In genomic region chr7:8433477-8434289, GRCh38 we compare ENCODE assay signal across 7 cellular contexts. TPM values are rescaled to one million over a fixed set of nuclear protein-coding genes. Genes with fewer than 3 reads are reported as not detected.
A peak's percentile ranks its signal among the peaks of the same experiment; 100 is the strongest.
DNase-seq lines count a peak whose midpoint lies in the region; ATAC-seq lines count a peak whose summit lies in the region.

TSS of gene NXPH1 (plus strand) at chr7:8433609.

- H3K4me1 ChIP-seq in mesendoderm (ENCODE audit: control insufficient read depth, low read depth, low read length) = peaks cover 1% of the 10 kb centered on the region

- H2BK5ac ChIP-seq in mesendoderm (ENCODE audit: low read length) = no peak within 1 kb of the TSS

- ATAC-seq in GM19035 (IDR thresholded peaks at IDR 0.05; ENCODE audit: unreplicated experiment) = no peak

- H3K23ac ChIP-seq in mesendoderm (ENCODE audit: low read length) = peak within 1 kb of the TSS; percentile 80

- H2AK5ac ChIP-seq in mesendoderm (ENCODE audit: low read length) = no peak within 1 kb of the TSS

- no CpG with 5 or more reads among the region's 71 CpGs for WGBS in mesendoderm (ENCODE audit: extremely low coverage, insufficient coverage, low lambda C conversion rate)

- in situ Hi-C loops in KBM-7 (cut with MboI; ENCODE audit: low pct_unique_long_range_greater_than_20kb, low sequenced_read_pairs) = no loop called here

- no peak within 1 kb of the TSS for H3K9ac ChIP-seq in mesendoderm (ENCODE audit: low read length)

- H3K56ac ChIP-seq in mesendoderm (ENCODE audit: low read length) = no peak within 1 kb of the TSS

- H4K5ac ChIP-seq in mesendoderm (ENCODE audit: low read length) = no peak within 1 kb of the TSS

- peaks cover 53% of the 10 kb centered on the region for H3K27me3 ChIP-seq in mesendoderm (ENCODE audit: insufficient read depth, low read length, poor library complexity)

- H3K4me1 Mint-ChIP-seq in activated T-helper 1 cell treated with anti-CD3 and anti-CD28 coated beads, Interleukin-12 subunit alpha, Interleukin-12 subunit beta, Interleukin-2, Interleukin-4 antibody, amounts not matched to agents 30 ng/mL and 10 ng/mL and 1 ng/mL, durations not matched to agents 14 hours and 24 hours and 36 hours (ENCODE audit: low read depth) = peaks cover 5% of the 10 kb centered on the region

- peak within 1 kb of the TSS; percentile 6 for H3K4me3 ChIP-seq in mesendoderm (ENCODE audit: low read length)

- H2BK15ac ChIP-seq in mesendoderm (replicated peaks; ENCODE audit: low read depth) = no peak within 1 kb of the TSS

- peaks cover 71% of the 10 kb centered on the region for H3K27me3 Mint-ChIP-seq in activated T-helper 1 cell treated with anti-CD3 and anti-CD28 coated beads, Interleukin-12 subunit alpha, Interleukin-12 subunit beta, Interleukin-2, Interleukin-4 antibody, amounts not matched to agents 30 ng/mL and 10 ng/mL and 1 ng/mL, durations not matched to agents 14 hours and 24 hours and 36 hours (ENCODE audit: insufficient read depth)

- H3K4ac ChIP-seq in mesendoderm (ENCODE audit: low read depth, low read length) = no peak within 1 kb of the TSS

- peak within 1 kb of the TSS; percentile 66 for H3K27ac Mint-ChIP-seq in activated T-helper 1 cell treated with anti-CD3 and anti-CD28 coated beads, Interleukin-12 subunit alpha, Interleukin-12 subunit beta, Interleukin-2, Interleukin-4 antibody, amounts not matched to agents 30 ng/mL and 10 ng/mL and 1 ng/mL, durations not matched to agents 14 hours and 24 hours and 36 hours

- H3K4me2 ChIP-seq in mesendoderm (ENCODE audit: low read length) = peak within 1 kb of the TSS; percentile 86

- H3K18ac ChIP-seq in mesendoderm (ENCODE audit: low read length) = no peak within 1 kb of the TSS

- no peak within 1 kb of the TSS for H3K27ac ChIP-seq in mesendoderm (ENCODE audit: low read depth, low read length)

- H4K8ac ChIP-seq in mesendoderm (ENCODE audit: low read depth, low read length) = no peak within 1 kb of the TSS

- H3K4me3 Mint-ChIP-seq in activated T-helper 1 cell treated with anti-CD3 and anti-CD28 coated beads, Interleukin-12 subunit alpha, Interleukin-12 subunit beta, Interleukin-2, Interleukin-4 antibody, amounts not matched to agents 30 ng/mL and 10 ng/mL and 1 ng/mL, durations not matched to agents 14 hours and 24 hours and 36 hours = no peak within 1 kb of the TSS

- no peaks in the 10 kb centered on the region for H3K9me3 Mint-ChIP-seq in activated T-helper 1 cell treated with anti-CD3 and anti-CD28 coated beads, Interleukin-12 subunit alpha, Interleukin-12 subunit beta, Interleukin-2, Interleukin-4 antibody, amounts not matched to agents 30 ng/mL and 10 ng/mL and 1 ng/mL, durations not matched to agents 14 hours and 24 hours and 36 hours

- peaks cover 3% of the 10 kb centered on the region for H3K36me3 Mint-ChIP-seq in activated T-helper 1 cell treated with anti-CD3 and anti-CD28 coated beads, Interleukin-12 subunit alpha, Interleukin-12 subunit beta, Interleukin-2, Interleukin-4 antibody, amounts not matched to agents 30 ng/mL and 10 ng/mL and 1 ng/mL, durations not matched to agents 14 hours and 24 hours and 36 hours (ENCODE audit: low read depth)

- intact Hi-C loops in activated T-helper 1 cell treated with anti-CD3 and anti-CD28 coated beads, Interleukin-12 subunit alpha, Interleukin-12 subunit beta, Interleukin-2, Interleukin-4 antibody, amounts not matched to agents 30 ng/mL and 10 ng/mL and 1 ng/mL, durations not matched to agents 14 hours and 24 hours and 36 hours (cut with micrococcal nuclease) = loop anchor here (1.0 kb wide), 1 partner anchor 9 kb away; no protein-coding TSS in a partner anchor

- no peaks in the 10 kb centered on the region for H3K79me2 ChIP-seq in mesendoderm (ENCODE audit: control insufficient read depth, insufficient read depth, low read length)

- H2BK120ac ChIP-seq in mesendoderm (ENCODE audit: low read depth, low read length) = no peak within 1 kb of the TSS

- DNase-seq in DMS53 treated with DMSO at 0.1 percent for 48 hours (lab: John Stamatoyannopoulos, UW; ENCODE audit: unreplicated experiment) (peak; percentile 73), KBM-7 (peak; percentile 28), mesendoderm (peak; percentile 66), NCI-H187 treated with DMSO at 0.1 percent for 48 hours (lab: John Stamatoyannopoulos, UW) (no peak)
- DNase-seq in activated T-helper 1 cell treated with anti-CD3 and anti-CD28 coated beads, Interleukin-12 subunit alpha, Interleukin-12 subunit beta, Interleukin-2, Interleukin-4 antibody, amounts not matched to agents 30 ng/mL and 10 ng/mL and 1 ng/mL, durations not matched to agents 14 hours and 24 hours and 36 hours (ENCODE audit: low spot score) = no peak
- no peak for DNase-seq in effector CD8-positive, alpha-beta T cell (lab: John Stamatoyannopoulos, UW)

- H3K79me1 ChIP-seq in mesendoderm (ENCODE audit: low read length) = no peaks in the 10 kb centered on the region

- H3K36me3 ChIP-seq in mesendoderm (ENCODE audit: control insufficient read depth, insufficient read depth, low read length) = no peaks in the 10 kb centered on the region

RNA-seq across cellular contexts. Expression of gene NXPH1, which starts in this region (rescaled TPM):
- not detected in 2 replicates for total RNA-seq in activated T-helper 1 cell treated with anti-CD3 and anti-CD28 coated beads, Interleukin-12 subunit alpha, Interleukin-12 subunit beta, Interleukin-2, Interleukin-4 antibody, amounts not matched to agents 30 ng/mL and 10 ng/mL and 1 ng/mL, durations not matched to agents 14 hours and 24 hours and 36 hours
- polyA plus RNA-seq in mesendoderm (2013, experiment 1 of 2) = 0.11 TPM
- polyA plus RNA-seq in mesendoderm (2013, experiment 2 of 2) = 0.03 TPM

Comparison
In these comparisons a context has a peak if more than half of its experiments do, and no peak if none do; other contexts are left out.
1. DNase-seq: peak in DMS53 treated with DMSO at 0.1 percent for 48 hours (single experiment), KBM-7 (single experiment) and mesendoderm (single experiment); none in activated T-helper 1 cell treated with anti-CD3 and anti-CD28 coated beads, Interleukin-12 subunit alpha, Interleukin-12 subunit beta, Interleukin-2, Interleukin-4 antibody, amounts not matched to agents 30 ng/mL and 10 ng/mL and 1 ng/mL, durations not matched to agents 14 hours and 24 hours and 36 hours (single experiment), NCI-H187 treated with DMSO at 0.1 percent for 48 hours (single experiment) and effector CD8-positive, alpha-beta T cell (single experiment).